24 cellular contexts compared by ENCODE assay signal in the genomic region with DNA sequence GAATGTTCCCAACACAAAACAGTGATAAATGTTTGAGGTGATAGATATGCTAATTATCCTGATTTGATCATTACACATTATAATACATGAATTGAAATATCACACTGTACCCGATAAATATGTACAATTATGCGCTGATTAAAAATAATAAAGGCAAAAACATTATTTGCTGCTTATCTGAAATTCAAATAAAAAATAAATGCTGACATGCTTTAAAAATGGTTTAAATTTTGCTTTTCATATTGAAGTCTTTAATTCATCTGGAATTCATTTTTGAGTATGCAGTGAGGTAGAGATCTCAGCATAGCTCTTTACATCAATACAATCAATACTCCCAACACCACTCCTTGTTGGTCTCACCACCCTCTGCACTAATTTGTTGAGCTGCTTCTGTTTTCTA.
DNase-seq lines count a peak whose midpoint lies in the region; ATAC-seq, FAIRE-seq and TF ChIP-seq lines count a peak whose summit lies in the region.
"Had no signal": no experiment of that assay in that cellular context is flagged by ENCODE, and none has a peak within 500 bp of the region (broad histone marks: within the 10 kb centered on the region; RNA-seq: fewer than 3 reads in every experiment).

No MANE protein-coding gene starts in this region.

- H3F3A ChIP-seq in PC-3 (ENCODE audit: low read length, unreplicated experiment): no peaks in the 10 kb centered on the region

- intact Hi-C loops in HepG2 (cut with micrococcal nuclease; ENCODE audit: unreplicated experiment): no loop called here
- intact Hi-C loops in right lobe of liver (cut with DNase I): no loop called here
- intact Hi-C loops in IMR-90 (cut with micrococcal nuclease): no loop called here
- intact Hi-C loops in endothelial cell of umbilical vein (cut with micrococcal nuclease): no loop called here
- intact Hi-C loops in PC-3 (cut with micrococcal nuclease): no loop called here

- no peak overlapping the region for H3K4ac ChIP-seq in IMR-90 (ENCODE audit: low read depth, low read length)

- POLR2A ChIA-PET in HepG2 (lab: Yijun Ruan, JAX) (no interaction called here), IMR-90 (lab: Charles Lee; ENCODE audit: unreplicated experiment) (no interaction called here), endothelial cell of umbilical vein (lab: Charles Lee) (no interaction called here), PC-3 (lab: Charles Lee; ENCODE audit: unreplicated experiment) (no interaction called here)

- H3K79me1 ChIP-seq in IMR-90 (ENCODE audit: low read depth in 1 of 2, low read length in 2 of 2): no peaks in the 10 kb centered on the region

- no peak overlapping the region for H2BK5ac ChIP-seq in IMR-90 (ENCODE audit: low read depth, low read length, poor library complexity, severe bottlenecking)

- H2AK9ac ChIP-seq in IMR-90 (replicated peaks; ENCODE audit: low read depth, low read length, poor library complexity): no peak overlapping the region

- no peak overlapping the region for H4K8ac ChIP-seq in IMR-90 (ENCODE audit: low read depth in 2 of 2, low read length in 2 of 2)

- in situ Hi-C loops in HepG2 (cut with HindIII; ENCODE audit: extremely low pct_ligation_motif_present, low pct_unique_long_range_greater_than_20kb) (no loop called here), IMR-90 (cut with MboI; ENCODE audit: low sequenced_read_pairs) (no loop called here)

- BruUV-seq in HepG2 (replicated peaks; lab: Mats Ljungman, UMichigan): no TSS peak
- BruUV-seq in IMR-90 (replicated peaks; lab: Mats Ljungman, UMichigan): no TSS peak
- no TSS peak for BruUV-seq in endothelial cell of umbilical vein (replicated peaks; lab: Mats Ljungman, UMichigan)
- no TSS peak for BruUV-seq in PC-3 (replicated peaks; lab: Mats Ljungman, UMichigan)

- dilution Hi-C loops in IMR-90 (cut with HindIII; ENCODE audit: low sequenced_read_pairs, unreplicated experiment): no loop called here
- dilution Hi-C loops in endothelial cell of umbilical vein (cut with MboI; ENCODE audit: extremely low pct_ligation_motif_present, low sequenced_read_pairs): no loop called here

- no peak overlapping the region for H4K91ac ChIP-seq in IMR-90 (ENCODE audit: insufficient read depth, low read depth, low read length)

- H3K9ac ChIP-seq in HepG2 (ENCODE audit: insufficient read depth, low read depth, low read length) (no peak overlapping the region), IMR-90 (ENCODE audit: low read depth, low read length) (no peak overlapping the region), endothelial cell of umbilical vein (replicated peaks; ENCODE audit: extremely low read depth, insufficient read depth, low read length) (no peak overlapping the region), PC-3 (ENCODE audit: low read length) (no peak overlapping the region)
- H3K9ac ChIP-seq: BLaER1 had no signal

- ATAC-seq in HepG2 (no peak), right lobe of liver (no peak), IMR-90 (ENCODE audit: low read depth) (no peak), PC-3 (no peak), HG02884 (IDR thresholded peaks at IDR 0.05; ENCODE audit: unreplicated experiment) (no peak)
- ATAC-seq: GM12878 had no signal

- H3K79me2 ChIP-seq in HepG2 (ENCODE audit: insufficient read depth, low read length): no peaks in the 10 kb centered on the region
- H3K79me2 ChIP-seq in endothelial cell of umbilical vein (ENCODE audit: control insufficient read depth, insufficient read depth, low read length): no peaks in the 10 kb centered on the region
- H3K79me2 ChIP-seq in PC-3 (ENCODE audit: low read length): no peaks in the 10 kb centered on the region

- H3K56ac ChIP-seq in IMR-90 (ENCODE audit: extremely low read depth, insufficient read depth, low read length): no peak overlapping the region

- H3K4me3 ChIP-seq in HepG2 (replicated peaks in 1 of 3; ENCODE audit: insufficient read depth in 1 of 3, low read depth in 2 of 3, low read length in 3 of 3) (no peak overlapping the region), right lobe of liver (no peak overlapping the region), IMR-90 (ENCODE audit: insufficient read depth, low read depth, low read length) (no peak overlapping the region), endothelial cell of umbilical vein (replicated peaks in 1 of 3; ENCODE audit: insufficient read depth in 1 of 3, low read depth in 1 of 3, low read length in 3 of 3) (no peak overlapping the region), PC-3 (ENCODE audit: low read length) (no peak overlapping the region)
- H3K4me3 ChIP-seq: BLaER1, GM12878 had no signal

- TF ChIP-seq EP300 in HepG2 (IDR thresholded peaks at IDR 0.05; ENCODE audit: low read depth in 2 of 2, low read length in 2 of 2) (no peak), HepG2 (CRISPR knock-in tag; IDR thresholded peaks at IDR 0.05; ENCODE audit: borderline replicate concordance) (no peak)

- no peak for TF ChIP-seq POLR2A in HepG2 (IDR thresholded peaks at IDR 0.05; ENCODE audit: insufficient read depth in 1 of 2, low read depth in 2 of 2, low read length in 2 of 2)
- no peak for TF ChIP-seq POLR2A in right lobe of liver (IDR thresholded peaks at IDR 0.05)
- TF ChIP-seq POLR2A in IMR-90 (IDR thresholded peaks at IDR 0.05; ENCODE audit: low read depth, low read length): no peak
- no peak for TF ChIP-seq POLR2A in endothelial cell of umbilical vein (IDR thresholded peaks at IDR 0.05; ENCODE audit: low read depth, low read length)

- no peak overlapping the region for H3K27ac ChIP-seq in HepG2 (ENCODE audit: extremely low read length, insufficient read depth, low read length)
- no peak overlapping the region for H3K27ac ChIP-seq in right lobe of liver
- H3K27ac ChIP-seq in IMR-90 (ENCODE audit: insufficient read depth, low read length): no peak overlapping the region
- no peak overlapping the region for H3K27ac ChIP-seq in endothelial cell of umbilical vein (ENCODE audit: insufficient read depth, low read depth, low read length)
- no peak overlapping the region for H3K27ac ChIP-seq in PC-3 (ENCODE audit: low read length)
- H3K27ac ChIP-seq: 22Rv1, BLaER1 had no signal

- TF ChIP-seq RAD21 in HepG2 (CRISPR knock-in tag; IDR thresholded peaks at IDR 0.05) (no peak), IMR-90 (IDR thresholded peaks at IDR 0.05; ENCODE audit: low read length) (no peak)

- no peak overlapping the region for H3K18ac ChIP-seq in IMR-90 (ENCODE audit: low read depth, low read length)

- no peak overlapping the region for H2BK15ac ChIP-seq in IMR-90 (ENCODE audit: low read depth, low read length)

- H2AK5ac ChIP-seq in IMR-90 (ENCODE audit: low read depth, low read length): no peak overlapping the region

- H4K5ac ChIP-seq in IMR-90 (ENCODE audit: low read depth, low read length): no peak overlapping the region

- no peaks in the 10 kb centered on the region for H3K9me1 ChIP-seq in IMR-90 (ENCODE audit: insufficient read depth, low read length)
- no peaks in the 10 kb centered on the region for H3K9me1 ChIP-seq in endothelial cell of umbilical vein (replicated peaks; ENCODE audit: control insufficient read depth, extremely low read depth, insufficient read depth, low read length)

- H3K36me3 ChIP-seq in HepG2 (replicated peaks in 1 of 2; ENCODE audit: control insufficient read depth in 1 of 2, insufficient read depth in 2 of 2, low read length in 2 of 2): no peaks in the 10 kb centered on the region
- no peaks in the 10 kb centered on the region for H3K36me3 ChIP-seq in right lobe of liver
- H3K36me3 ChIP-seq in IMR-90 (ENCODE audit: control insufficient read depth, insufficient read depth, low read length): no peaks in the 10 kb centered on the region
- no peaks in the 10 kb centered on the region for H3K36me3 ChIP-seq in endothelial cell of umbilical vein (ENCODE audit: control insufficient read depth in 2 of 2, extremely low read depth in 1 of 2, insufficient read depth in 2 of 2, low read length in 2 of 2)
- no peaks in the 10 kb centered on the region for H3K36me3 ChIP-seq in PC-3 (ENCODE audit: low read depth, low read length)
- H3K36me3 ChIP-seq: BE2C, BLaER1 had no signal

- H2AFZ ChIP-seq in HepG2 (ENCODE audit: low read length): no peak overlapping the region
- H2AFZ ChIP-seq in IMR-90 (replicated peaks; ENCODE audit: low read length, poor library complexity): no peak overlapping the region
- no peak overlapping the region for H2AFZ ChIP-seq in endothelial cell of umbilical vein (ENCODE audit: low read depth, low read length)
- no peak overlapping the region for H2AFZ ChIP-seq in PC-3 (ENCODE audit: low read length)

- H3K4me1 ChIP-seq in HepG2 (ENCODE audit: insufficient read depth, low read length) (no peaks in the 10 kb centered on the region), right lobe of liver (no peaks in the 10 kb centered on the region), IMR-90 (ENCODE audit: control insufficient read depth, insufficient read depth, low read length) (no peaks in the 10 kb centered on the region), endothelial cell of umbilical vein (ENCODE audit: control insufficient read depth, extremely low read depth, insufficient read depth, low read length) (no peaks in the 10 kb centered on the region), PC-3 (ENCODE audit: insufficient read depth, low read length) (no peaks in the 10 kb centered on the region)
- H3K4me1 ChIP-seq: BE2C, BLaER1 had no signal

- TF ChIP-seq CTCF in HepG2 (CRISPR knock-in tag; IDR thresholded peaks at IDR 0.05): no peak
- TF ChIP-seq CTCF in right lobe of liver (IDR thresholded peaks at IDR 0.05): no peak
- TF ChIP-seq CTCF in IMR-90 (conservative IDR thresholded peaks at IDR 0.05; ENCODE audit: low read depth, low read length): no peak
- no peak for TF ChIP-seq CTCF in endothelial cell of umbilical vein (IDR thresholded peaks at IDR 0.05; ENCODE audit: extremely low read depth in 1 of 2, insufficient read depth in 1 of 2, low read depth in 1 of 2, low read length in 2 of 2)
- no peak for TF ChIP-seq CTCF in PC-3 (conservative IDR thresholded peaks at IDR 0.05; ENCODE audit: low read depth, low read length)

- no peak overlapping the region for H3K4me2 ChIP-seq in HepG2 (ENCODE audit: low read depth, low read length)
- H3K4me2 ChIP-seq in IMR-90 (ENCODE audit: low read depth, low read length): no peak overlapping the region
- no peak overlapping the region for H3K4me2 ChIP-seq in endothelial cell of umbilical vein (ENCODE audit: insufficient read depth, low read length)
- no peak overlapping the region for H3K4me2 ChIP-seq in PC-3 (ENCODE audit: low read length)
- H3K4me2 ChIP-seq: BLaER1 had no signal

- no peak for FAIRE-seq in HepG2 (lab: Jason Lieb, UNC)
- FAIRE-seq in endothelial cell of umbilical vein (lab: Jason Lieb, UNC): peak; percentile 4
- FAIRE-seq: GM12878, GM12892, GM18507 had no signal

- 0% methylated on average over 2 of the region's 2 CpGs for WGBS in HepG2 (ENCODE audit: low lambda C conversion rate)
- 63% methylated on average over 2 of the region's 2 CpGs for WGBS in right lobe of liver (ENCODE audit: insufficient coverage, low coverage, low lambda C conversion rate, missing lambda C conversion rate)
- no CpG with 5 or more reads among the region's 2 CpGs for WGBS in IMR-90 (ENCODE audit: extremely low coverage in 2 of 2, insufficient read length in 1 of 2), 2 experiments

- H3K23ac ChIP-seq in IMR-90 (ENCODE audit: low read depth, low read length): no peak overlapping the region

- H3K9me3 ChIP-seq in HepG2 (ENCODE audit: low read length) (no peaks in the 10 kb centered on the region), right lobe of liver (no peaks in the 10 kb centered on the region), IMR-90 (ENCODE audit: control insufficient read depth, insufficient read depth, low read length) (no peaks in the 10 kb centered on the region), endothelial cell of umbilical vein (replicated peaks; ENCODE audit: control insufficient read depth, insufficient read depth, low read length) (no peaks in the 10 kb centered on the region), PC-3 (ENCODE audit: low read length) (no peaks in the 10 kb centered on the region)
- H3K9me3 ChIP-seq: BE2C, BLaER1 had no signal

- no peak for DNase-seq in HepG2 (ENCODE audit: low spot score)
- no peak for DNase-seq in right lobe of liver
- DNase-seq in IMR-90: no peak
- DNase-seq in endothelial cell of umbilical vein (ENCODE audit: low read depth, low spot score): no peak
- DNase-seq in PC-3: no peak
- DNase-seq: BE2C; C1 segment of cervical spinal cord; CD4-positive, alpha-beta memory T cell; CD4-positive, CD25-positive, alpha-beta regulatory T cell; CD8-positive, alpha-beta memory T cell; COR-L47; DMS 273 treated with DMSO at 0.1 percent for 48 hours; DMS153; DMS53; DMS79; DND-41; EL; GDM1 had no signal

- H2BK120ac ChIP-seq in IMR-90 (ENCODE audit: low read depth, low read length): no peak overlapping the region

- CTCF ChIA-PET in HepG2 (lab: Yijun Ruan, JAX; ENCODE audit: low intra/inter-chr PET ratio, low total read pairs) (no interaction called here), IMR-90 (lab: Yijun Ruan, JAX) (no interaction called here), endothelial cell of umbilical vein (lab: Charles Lee) (interaction anchor here (1.4 kb wide), 1 partner anchor 15 kb away, joined by 4 read pairs; no protein-coding TSS in a partner anchor), PC-3 (lab: Charles Lee) (no interaction called here)

- peaks cover 0 to under 1% of the 10 kb centered on the region in 2 experiments; a peak in 1 of 5 replicates for H3K27me3 ChIP-seq in HepG2 (ENCODE audit: control insufficient read depth in 1 of 2, insufficient read depth in 2 of 2, low read length in 2 of 2)
- H3K27me3 ChIP-seq in right lobe of liver: no peaks in the 10 kb centered on the region
- H3K27me3 ChIP-seq in IMR-90 (ENCODE audit: control insufficient read depth, insufficient read depth, low read length): no peaks in the 10 kb centered on the region
- H3K27me3 ChIP-seq in endothelial cell of umbilical vein (ENCODE audit: control insufficient read depth in 2 of 2, insufficient read depth in 2 of 2, low read length in 2 of 2): no peaks in the 10 kb centered on the region
- H3K27me3 ChIP-seq in PC-3 (ENCODE audit: low read length): no peaks in the 10 kb centered on the region
- H3K27me3 ChIP-seq: BE2C, BLaER1 had no signal

- H4K20me1 ChIP-seq in HepG2 (ENCODE audit: insufficient read depth, low read length) (no peaks in the 10 kb centered on the region), IMR-90 (ENCODE audit: insufficient read depth, low read length) (no peaks in the 10 kb centered on the region), endothelial cell of umbilical vein (replicated peaks; ENCODE audit: control insufficient read depth, extremely low read depth, insufficient read depth, low read length) (no peaks in the 10 kb centered on the region), PC-3 (ENCODE audit: low read length) (no peaks in the 10 kb centered on the region)
- H4K20me1 ChIP-seq: BLaER1 had no signal

- no peak overlapping the region for H3K14ac ChIP-seq in IMR-90 (replicated peaks; ENCODE audit: low read depth, low read length)

- no peak overlapping the region for H2BK20ac ChIP-seq in IMR-90 (ENCODE audit: low read depth, low read length)

- no peaks in the 10 kb centered on the region for H3K9me2 ChIP-seq in PC-3 (replicated peaks; ENCODE audit: low read length)
